ENCODE assay signal across 1 cellular context in genomic region chr1:24210195-24210627, GRCh38.
TF ChIP-seq lines count a peak whose summit lies in the region.

No MANE protein-coding gene starts in this region.

TF ChIP-seq in HepG2, 621 proteins besides CTCF, POLR2A, EP300 and RAD21 (continued from another document and continues in another):
- TF ChIP-seq HIC2 (CRISPR knock-in tag; IDR thresholded peaks at IDR 0.05; ENCODE audit: low read depth) (peak; percentile 97), ZNF326 (CRISPR knock-in tag; IDR thresholded peaks at IDR 0.05; ENCODE audit: borderline replicate concordance) (no peak), KDM3A (CRISPR knock-in tag; IDR thresholded peaks at IDR 0.05; ENCODE audit: low read depth) (0 out of 2 replicates have a peak, but pooled peaks have one; percentile 14), SP2 (CRISPR knock-in tag; IDR thresholded peaks at IDR 0.05) (no peak), FOXP1 (IDR thresholded peaks at IDR 0.05) (no peak), FOXP1 (CRISPR knock-in tag; IDR thresholded peaks at IDR 0.05) (0 out of 2 replicates have a peak, but pooled peaks have one; percentile 11), STAG1 (CRISPR knock-in tag; IDR thresholded peaks at IDR 0.05) (no peak), CERS6 (CRISPR knock-in tag; IDR thresholded peaks at IDR 0.05) (no peak), FOXP4 (CRISPR knock-in tag; IDR thresholded peaks at IDR 0.05) (0 out of 2 replicates have a peak, but pooled peaks have one; percentile 42), FOXC1 (CRISPR knock-in tag; IDR thresholded peaks at IDR 0.05; ENCODE audit: borderline replicate concordance) (peak; percentile 24; the same call in 1 of the 2 replicates), ZNF772 (CRISPR knock-in tag; IDR thresholded peaks at IDR 0.05) (peak; percentile 39; the same call in 1 of the 2 replicates), ARNT2 (CRISPR knock-in tag; IDR thresholded peaks at IDR 0.05; ENCODE audit: low read depth) (no peak; the same call in 1 of the 2 replicates), ZNF282 (IDR thresholded peaks at IDR 0.05; ENCODE audit: partially characterized antibody) (no peak), MEF2D (CRISPR knock-in tag; IDR thresholded peaks at IDR 0.05) (peak; percentile 70; the same call in 1 of the 2 replicates), ZBTB40 (IDR thresholded peaks at IDR 0.05) (no peak), ZBTB40 (CRISPR knock-in tag; IDR thresholded peaks at IDR 0.05) (0 out of 2 replicates have a peak, but pooled peaks have one; percentile 30), ZNF83 (CRISPR knock-in tag; IDR thresholded peaks at IDR 0.05; ENCODE audit: borderline replicate concordance) (no peak), DNMT3B (CRISPR knock-in tag; conservative IDR thresholded peaks at IDR 0.05) (no peak), TBX2 (CRISPR knock-in tag; IDR thresholded peaks at IDR 0.05; ENCODE audit: borderline replicate concordance) (peak; percentile 66; the same call in 1 of the 2 replicates), SAP130 (CRISPR knock-in tag; IDR thresholded peaks at IDR 0.05; ENCODE audit: low read depth) (peak; percentile 55), ZNF18 (CRISPR knock-in tag; IDR thresholded peaks at IDR 0.05; ENCODE audit: insufficient replicate concordance) (peak; percentile 54), CENPX (CRISPR knock-in tag; IDR thresholded peaks at IDR 0.05) (no peak), PATZ1 (CRISPR knock-in tag; IDR thresholded peaks at IDR 0.05) (peak; percentile 60; the same call in 1 of the 2 replicates), TFAP4 (IDR thresholded peaks at IDR 0.05; ENCODE audit: borderline replicate concordance, low read depth) (no peak; the same call in 1 of the 2 replicates), PHF21A (CRISPR knock-in tag; IDR thresholded peaks at IDR 0.05) (peak; percentile 73), HNF1A (IDR thresholded peaks at IDR 0.05; ENCODE audit: low read depth) (0 out of 2 replicates have a peak, but pooled peaks have one; percentile 35), HNF1A (CRISPR knock-in tag; IDR thresholded peaks at IDR 0.05; ENCODE audit: borderline replicate concordance) (peak; percentile 57; the same call in 1 of the 2 replicates), BRCA1 (CRISPR knock-in tag; IDR thresholded peaks at IDR 0.05) (no peak), SAFB2 (CRISPR knock-in tag; IDR thresholded peaks at IDR 0.05; ENCODE audit: borderline replicate concordance, low read depth) (no peak), TEAD3 (CRISPR knock-in tag; optimal IDR thresholded peaks at IDR 0.05; ENCODE audit: borderline replicate concordance) (peak; percentile 76)
